ENCODE assay signal across 16 cellular contexts in genomic region chr19:36460046-36460445, GRCh38. TPM values are rescaled to one million over a fixed set of nuclear protein-coding genes. Genes with fewer than 3 reads are reported as not detected.
DNase-seq lines count a peak whose midpoint lies in the region; ATAC-seq and TF ChIP-seq lines count a peak whose summit lies in the region.
"Had no signal": no experiment of that assay in that cellular context is flagged by ENCODE, and none has a peak within 500 bp of the region (broad histone marks: within the 10 kb centered on the region; RNA-seq: fewer than 3 reads in every experiment).

No MANE protein-coding gene starts in this region.

- WGBS in tibial nerve, 2 donors: 91 to 97% methylated on average over 1 of the region's 1 CpG

- POLR2A ChIA-PET in AG04449 (lab: Yijun Ruan, JAX): no interaction called here

- H3K4me3 ChIP-seq in AG04449 (ENCODE audit: low read depth, low read length) (no peak overlapping the region), fibroblast of the aortic adventitia (ENCODE audit: low read depth, low read length) (no peak overlapping the region), tibial nerve (no peak overlapping the region)
- H3K4me3 ChIP-seq: SJSA1 had no signal

- CTCF ChIA-PET in AG04449 (lab: Yijun Ruan, JAX): no interaction called here

- no peaks in the 10 kb centered on the region for H3K27me3 ChIP-seq in tibial nerve
- H3K27me3 ChIP-seq: SJSA1 had no signal

- TF ChIP-seq EP300 in tibial nerve (IDR thresholded peaks at IDR 0.05): no peak

- TF ChIP-seq CTCF in AG04449 (IDR thresholded peaks at IDR 0.05; ENCODE audit: insufficient read depth, low read length, missing control alignments) (no peak), fibroblast of the aortic adventitia (IDR thresholded peaks at IDR 0.05; ENCODE audit: insufficient read depth, low read length) (no peak), tibial nerve (IDR thresholded peaks at IDR 0.05) (no peak)

- TF ChIP-seq POLR2A in tibial nerve (IDR thresholded peaks at IDR 0.05): no peak

- DNase-seq in AG04449 (ENCODE audit: low read depth, low spot score): peak; percentile 26
- DNase-seq in GM03348 (ENCODE audit: low spot score): peak; percentile 25
- DNase-seq in M059J (ENCODE audit: low read depth): peak; percentile 33
- peak; percentile 11 for DNase-seq in fibroblast of the aortic adventitia (ENCODE audit: low read depth)
- DNase-seq in tibial nerve (ENCODE audit: low spot score in 2 of 2): no peak
- no peak for DNase-seq in activated CD8-positive, alpha-beta memory T cell treated with anti-CD3 and anti-CD28 coated beads, Interleukin-2, amount 50 U/mL, for 48 hours
- DNase-seq: CD4-positive, alpha-beta T cell; MV-4-11; NCI-H1436; NCI-H2029; NCI-H2171; NCI-H774 had no signal

- ATAC-seq in HG03354 (IDR thresholded peaks at IDR 0.05; ENCODE audit: poor library complexity, severe bottlenecking, unreplicated experiment): no peak
- ATAC-seq in HG02938 (IDR thresholded peaks at IDR 0.05; ENCODE audit: unreplicated experiment): no peak

- H3K36me3 ChIP-seq in tibial nerve: peaks cover 0 to 99% (median 2%) of the 10 kb centered on the region in 3 donors
- H3K36me3 ChIP-seq: SJSA1 had no signal

- H3K9me3 ChIP-seq in tibial nerve: peaks cover 0 to 92% (median 22%) of the 10 kb centered on the region in 4 donors

- no peak overlapping the region for H3K27ac ChIP-seq in tibial nerve
- H3K27ac ChIP-seq: HL-60, SJSA1 had no signal

- no peaks in the 10 kb centered on the region for H3K4me1 ChIP-seq in tibial nerve
- H3K4me1 ChIP-seq: SJSA1 had no signal

RNA-seq across cellular contexts. Expression of gene ZNF566, which starts 29.3 kb away (rescaled TPM):
- 4.5 and 6.7 TPM in 2 replicates for total RNA-seq in M059J (2014; rRNA removed; shearing (Covaris generic))
- total RNA-seq in fibroblast of the aortic adventitia (ENCODE audit: low replicate concordance): 11.6 TPM in 2 replicates
- total RNA-seq in tibial nerve: 10 to 100 TPM; 12.1 to 20.1 (median 14.9) TPM

RNA-seq across cellular contexts. Expression of gene ZFP82, which starts 41.6 kb away (rescaled TPM):
- total RNA-seq in M059J (2014; rRNA removed; shearing (Covaris generic)): 8.9 and 10.1 TPM in 2 replicates
- total RNA-seq in fibroblast of the aortic adventitia (ENCODE audit: low replicate concordance) (7.7 and 12.6 TPM in 2 replicates), tibial nerve (1 to 10 TPM; 4.1 to 9.4 (median 5.6) TPM)

Comparison
In these comparisons a context has a peak if more than half of its experiments do, and no peak if none do; other contexts are left out.
1. DNase-seq: peak in AG04449 (single experiment), GM03348 (single experiment), M059J (single experiment) and fibroblast of the aortic adventitia (single experiment); none in tibial nerve (0 of 2) and activated CD8-positive, alpha-beta memory T cell treated with anti-CD3 and anti-CD28 coated beads, Interleukin-2, amount 50 U/mL, for 48 hours (single experiment).